Comparison of ENCODE assay signal across 8 cellular contexts in genomic region chr20:33488661-33489494, GRCh38. TPM values are rescaled to one million over a fixed set of nuclear protein-coding genes. Genes with fewer than 3 reads are reported as not detected.
DNase-seq lines count a peak whose midpoint lies in the region; ATAC-seq and TF ChIP-seq lines count a peak whose summit lies in the region.
"Not testable (repeated sequence)": the region's sequence is repeated elsewhere in the genome, so short reads cannot be mapped to it uniquely, and the experiment has no call there.

No MANE protein-coding gene starts in this region.

- not testable (repeated sequence) for H3F3A ChIP-seq in SU-DHL-6 (ENCODE audit: insufficient read depth)

- H3K4me2 ChIP-seq in BLaER1 treated with 17β-estradiol and CSF1 and Interleukin-3, amounts not matched to agents 10 nM and 100 nM = peak overlapping the region; percentile 72 to 90 (median 85)
- H3K4me2 ChIP-seq in SU-DHL-6 (ENCODE audit: low read depth, low read length, poor library complexity, severe bottlenecking) = peak overlapping the region; percentile 91
- peak overlapping the region; percentile 92 for H3K4me2 ChIP-seq in osteoblast (ENCODE audit: insufficient read depth, low read length)

- peaks cover 0 to 30% (median 23%) of the 10 kb centered on the region in 11 experiments; a peak in 14 of 22 replicates for H4K20me1 ChIP-seq in BLaER1 treated with 17β-estradiol and CSF1 and Interleukin-3, amounts not matched to agents 10 nM and 100 nM
- H4K20me1 ChIP-seq in SU-DHL-6 (ENCODE audit: low read depth, low read length); osteoblast (ENCODE audit: insufficient read depth, low read length): not testable (repeated sequence)

- H3K4me3 ChIP-seq in BLaER1 treated with 17β-estradiol and CSF1 and Interleukin-3, amounts not matched to agents 10 nM and 100 nM = peak overlapping the region; percentile 50 to 92 (median 64)
- peak overlapping the region; percentile 59 for H3K4me3 ChIP-seq in HUES48 (ENCODE audit: low read depth, low read length)
- peak overlapping the region; percentile 80 for H3K4me3 ChIP-seq in SU-DHL-6 (ENCODE audit: insufficient read depth, low read length, poor library complexity, severe bottlenecking)
- peak overlapping the region; percentile 65 to 91 for H3K4me3 ChIP-seq in ascending aorta
- peak overlapping the region; percentile 71 for H3K4me3 ChIP-seq in epithelial cell of proximal tubule (ENCODE audit: low read depth, low read length)
- H3K4me3 ChIP-seq in left lung = peak overlapping the region; percentile 30 to 98
- H3K4me3 ChIP-seq in osteoblast (ENCODE audit: insufficient read depth, low read length) = peak overlapping the region; percentile 81

- peaks cover 28 to 42% (median 37%) of the 10 kb centered on the region in 10 experiments for H3K4me1 ChIP-seq in BLaER1 treated with 17β-estradiol and CSF1 and Interleukin-3, amounts not matched to agents 10 nM and 100 nM
- not testable (repeated sequence) for H3K4me1 ChIP-seq in HUES48 (ENCODE audit: control insufficient read depth, insufficient read depth, low read length); osteoblast (ENCODE audit: insufficient read depth, low read length)
- H3K4me1 ChIP-seq in ascending aorta (peaks cover 0 to 18% of the 10 kb centered on the region in 2 donors), left lung (peaks cover 12 to 28% of the 10 kb centered on the region in 2 donors)

- H3K36me3 ChIP-seq in BLaER1 treated with 17β-estradiol and CSF1 and Interleukin-3, amounts not matched to agents 10 nM and 100 nM; HUES48 (ENCODE audit: control insufficient read depth, insufficient read depth, low read length); SU-DHL-6 (ENCODE audit: low read length); ascending aorta; left lung; osteoblast (ENCODE audit: insufficient read depth, low read length): not testable (repeated sequence)

- H3K9me3 ChIP-seq in BLaER1 treated with 17β-estradiol and CSF1 and Interleukin-3, amounts not matched to agents 10 nM and 100 nM (replicated peaks in 1 of 11); HUES48 (ENCODE audit: control insufficient read depth, insufficient read depth, low read length); SU-DHL-6 (ENCODE audit: insufficient read depth, low read length); ascending aorta; left lung; osteoblast (ENCODE audit: low read depth, low read length): not testable (repeated sequence)

- peak overlapping the region; percentile 76 to 95 (median 83) for H3K27ac ChIP-seq in BLaER1 treated with 17β-estradiol and CSF1 and Interleukin-3, amounts not matched to agents 10 nM and 100 nM
- H3K27ac ChIP-seq in HUES48 (ENCODE audit: low read depth, low read length) (peak overlapping the region; percentile 74), SU-DHL-6 (ENCODE audit: low read depth, low read length) (peak overlapping the region; percentile 41), ascending aorta (peak overlapping the region; percentile 91 to 96), left lung (peak overlapping the region; percentile 92 to 95), osteoblast (ENCODE audit: low read depth, low read length) (peak overlapping the region; percentile 97), substantia nigra (ENCODE audit: low read depth, low read length, poor library complexity, severe bottlenecking) (peak overlapping the region; percentile 94)

- not testable (repeated sequence) for H3K27me3 ChIP-seq in BLaER1 treated with 17β-estradiol and CSF1 and Interleukin-3, amounts not matched to agents 10 nM and 100 nM; HUES48 (ENCODE audit: control insufficient read depth, insufficient read depth, low read length); SU-DHL-6 (ENCODE audit: low read length); ascending aorta; left lung; osteoblast (ENCODE audit: insufficient read depth, low read length)

- TF ChIP-seq CTCF in SU-DHL-6 (IDR thresholded peaks at IDR 0.05; ENCODE audit: insufficient read depth, low read length, poor library complexity, severe bottlenecking); ascending aorta (IDR thresholded peaks at IDR 0.05); epithelial cell of proximal tubule (conservative IDR thresholded peaks at IDR 0.05; ENCODE audit: low read depth, low read length); left lung (IDR thresholded peaks at IDR 0.05); osteoblast (IDR thresholded peaks at IDR 0.05; ENCODE audit: extremely low read depth, low read depth, low read length): not testable (repeated sequence)

- H2AFZ ChIP-seq in SU-DHL-6 (ENCODE audit: low read depth, low read length, severe bottlenecking) = peak overlapping the region; percentile 94
- not testable (repeated sequence) for H2AFZ ChIP-seq in osteoblast (ENCODE audit: low read length)

- peak in 1 of 2 donors; percentile 50 for DNase-seq in ascending aorta (ENCODE audit: low spot score in 2 of 2)
- DNase-seq in epithelial cell of proximal tubule (ENCODE audit: low read depth); osteoblast (ENCODE audit: insufficient read length, low spot score, missing footprints): not testable (repeated sequence)
- peak in 1 of 2 donors; percentile 31 for DNase-seq in left lung
- peak in 1 of 49 donors; percentile 10 for DNase-seq in substantia nigra (lab: John Stamatoyannopoulos, UW)

- H3K9me2 ChIP-seq in SU-DHL-6 (replicated peaks; ENCODE audit: insufficient read depth, low read length) = not testable (repeated sequence)

- not testable (repeated sequence) for H3K79me2 ChIP-seq in SU-DHL-6 (ENCODE audit: insufficient read depth, low read length)
- peaks cover 31% of the 10 kb centered on the region for H3K79me2 ChIP-seq in osteoblast (ENCODE audit: insufficient read depth, low read length)

- ATAC-seq in left lung = not testable (repeated sequence)

- H3K9ac ChIP-seq in BLaER1 treated with 17β-estradiol and CSF1 and Interleukin-3, amounts not matched to agents 10 nM and 100 nM = peak overlapping the region; percentile 75 to 94 (median 85)
- H3K9ac ChIP-seq in HUES48 (ENCODE audit: low read depth, low read length) (peak overlapping the region; percentile 35; the same call in 1 of the 2 replicates), SU-DHL-6 (ENCODE audit: low read length) (peak overlapping the region; percentile 74; the same call in 1 of the 2 replicates)

- intact Hi-C loops in ascending aorta (cut with DNase I) = loop anchor here (5.0 kb wide), 3 partner anchors 47 to 243 kb away; partner anchors contain the start of genes CDK5RAP1, SNTA1 and ZNF341
- intact Hi-C loops in left lung (cut with DNase I) = not testable (repeated sequence)

RNA-seq across cellular contexts. Expression of gene CBFA2T2, which starts 1.0 kb away (rescaled TPM):
- 22.4 TPM for total RNA-seq in ascending aorta
- 3.3 and 8.4 TPM in 2 replicates for total RNA-seq in epithelial cell of proximal tubule
- 10 to 100 TPM; 11.9 to 14.5 TPM for total RNA-seq in left lung
- 10.3 and 11.2 TPM in 2 replicates for total RNA-seq in osteoblast

RNA-seq across cellular contexts. Expression of gene SNTA1, which starts 45.3 kb away (rescaled TPM):
- total RNA-seq in ascending aorta (108 TPM), epithelial cell of proximal tubule (6.9 and 12.4 TPM in 2 replicates), left lung (1 to 10 TPM; 6.1 to 7.8 TPM), osteoblast (27.1 and 27.5 TPM in 2 replicates)

Comparison
In these comparisons a context has a peak if more than half of its experiments do, and no peak if none do; other contexts are left out.
1. H3K27ac ChIP-seq: peak in every context shown above with its lines; median percentile 97 in osteoblast; 94 in substantia nigra; 94 in ascending aorta; 94 in left lung; 83 in BLaER1 treated with 17β-estradiol and CSF1 and Interleukin-3, amounts not matched to agents 10 nM and 100 nM; 74 in HUES48; 41 in SU-DHL-6.
2. H3K9ac ChIP-seq: peak in every context shown above with its lines; median percentile 85 in BLaER1 treated with 17β-estradiol and CSF1 and Interleukin-3, amounts not matched to agents 10 nM and 100 nM; 74 in SU-DHL-6; 35 in HUES48.